8 cellular contexts compared by ENCODE assay signal in genomic region chr4:102826105-102826889, GRCh38. TPM values are rescaled to one million over a fixed set of nuclear protein-coding genes. Genes with fewer than 3 reads are reported as not detected.
DNase-seq lines count a peak whose midpoint lies in the region; ATAC-seq, FAIRE-seq and TF ChIP-seq lines count a peak whose summit lies in the region.

No MANE protein-coding gene starts in this region.

- intact Hi-C loops in HepG2 (cut with micrococcal nuclease; ENCODE audit: unreplicated experiment) (loop anchor here (2.0 to 5.0 kb wide), 3 partner anchors 64 to 324 kb away; partner anchors contain the start of genes MANBA, NFKB1 and SLC9B1), transverse colon (cut with DNase I; ENCODE audit: low total_unique reads) (loop anchor here (2.0 kb wide), 1 partner anchor 43 kb away; the partner anchor contains the start of gene CISD2)

- DNase-seq in activated T-cell treated with anti-CD3 and anti-CD28 coated beads for 4 hours (peak; percentile 63), adipocyte (ENCODE audit: low read depth) (no peak), HepG2 (ENCODE audit: low spot score) (no peak), transverse colon (no peak), HEK293T (ENCODE audit: extremely low spot score) (no peak), NCI-H524 (lab: John Stamatoyannopoulos, UW) (no peak)
- no peak for DNase-seq in activated T-cell treated with anti-CD3 and anti-CD28 coated beads, Interleukin-2, amount 50 U/mL, for 72 hours

- H3K27me3 ChIP-seq in adipocyte (replicated peaks; ENCODE audit: control insufficient read depth, insufficient read depth, low read length) = no peaks in the 10 kb centered on the region
- H3K27me3 ChIP-seq in HepG2 (ENCODE audit: control insufficient read depth in 1 of 2, insufficient read depth in 2 of 2, low read length in 2 of 2) = peaks cover 0 to 2% of the 10 kb centered on the region in 2 experiments; a peak in 1 of 5 replicates
- no peaks in the 10 kb centered on the region for H3K27me3 ChIP-seq in transverse colon

- H3K4me3 ChIP-seq in adipocyte (ENCODE audit: low read length) (peak overlapping the region; percentile 93), HepG2 (replicated peaks in 1 of 3; ENCODE audit: insufficient read depth in 1 of 3, low read depth in 2 of 3, low read length in 3 of 3) (peak overlapping the region; percentile 92 to 97 (median 95)), transverse colon (peak overlapping the region; percentile 86 to 98 (median 95))

- H3K4me1 ChIP-seq in adipocyte (ENCODE audit: control insufficient read depth, insufficient read depth, low read length) = peaks cover 39% of the 10 kb centered on the region
- peaks cover 46% of the 10 kb centered on the region for H3K4me1 ChIP-seq in HepG2 (ENCODE audit: insufficient read depth, low read length)
- peaks cover 14 to 48% (median 42%) of the 10 kb centered on the region in 4 donors for H3K4me1 ChIP-seq in transverse colon

- WGBS in HepG2 (ENCODE audit: low lambda C conversion rate) = 2% methylated on average over 35 of the region's 38 CpGs
- 0 to 1% methylated on average over 11 to 38 of the region's 38 CpGs for WGBS in transverse colon (ENCODE audit: low coverage in 1 of 2), 2 donors

- POLR2A ChIA-PET in HepG2 (lab: Yijun Ruan, JAX) (interaction anchor here (0.7 to 3.4 kb wide), 14 partner anchors 8 to 384 kb away, joined by 3 to 121 read pairs (median 10); partner anchors contain the start of genes CISD2 and MANBA), HEK293T (lab: Yijun Ruan, JAX) (interaction anchor here (1.0 to 5.7 kb wide), 12 partner anchors 9 to 301 kb away, joined by 3 to 75 read pairs (median 6); partner anchors contain the start of genes CISD2, MANBA and SLC9B2)

- TF ChIP-seq CTCF in HepG2 (CRISPR knock-in tag; IDR thresholded peaks at IDR 0.05) (no peak), transverse colon (IDR thresholded peaks at IDR 0.05) (peak in 1 of 5 experiments; percentile 1)

- BruUV-seq in HepG2 (replicated peaks; lab: Mats Ljungman, UMichigan) = TSS peak; percentile 42

- no peak for TF ChIP-seq EP300 in HepG2 (IDR thresholded peaks at IDR 0.05; ENCODE audit: low read depth in 2 of 2, low read length in 2 of 2)
- no peak for TF ChIP-seq EP300 in HepG2 (CRISPR knock-in tag; IDR thresholded peaks at IDR 0.05; ENCODE audit: borderline replicate concordance)
- no peak for TF ChIP-seq EP300 in transverse colon (IDR thresholded peaks at IDR 0.05; ENCODE audit: low read depth)

- TF ChIP-seq POLR2A in HepG2 (IDR thresholded peaks at IDR 0.05; ENCODE audit: insufficient read depth in 1 of 2, low read depth in 2 of 2, low read length in 2 of 2) = no peak
- no peak for TF ChIP-seq POLR2A in transverse colon (IDR thresholded peaks at IDR 0.05)

- peak overlapping the region; percentile 97 for H3K27ac ChIP-seq in HepG2 (ENCODE audit: extremely low read length, insufficient read depth, low read length)
- peak overlapping the region; percentile 99 to 100 (median 100) for H3K27ac ChIP-seq in transverse colon

- in situ Hi-C loops in HepG2 (cut with HindIII; ENCODE audit: extremely low pct_ligation_motif_present, low pct_unique_long_range_greater_than_20kb) = loop anchor here (5.0 kb wide), 1 partner anchor 41 kb away; the partner anchor contains the start of gene CISD2
- in situ Hi-C loops in transverse colon (cut with MboI; ENCODE audit: low pct_ligation_motif_present in 1 of 4, low pct_unique_long_range_greater_than_20kb in 1 of 4, low sequenced_read_pairs in 3 of 4) = loop anchor here in 1 of 4 donors (25.0 kb wide), 1 partner anchor 186 kb away; the partner anchor contains the start of gene SLC9B1

- peak overlapping the region; percentile 78 for H3K4me2 ChIP-seq in HepG2 (ENCODE audit: low read depth, low read length)

- no peak overlapping the region for H3K27ac Mint-ChIP-seq in activated T-cell treated with anti-CD3 and anti-CD28 coated beads, Interleukin-2, amount 50 U/mL, for 72 hours

- H3K36me3 Mint-ChIP-seq in activated T-cell treated with anti-CD3 and anti-CD28 coated beads, Interleukin-2, amount 50 U/mL, for 72 hours (ENCODE audit: insufficient read depth in 2 of 2) = peaks cover 3 to 19% of the 10 kb centered on the region in 2 donors

- no peak for TF ChIP-seq RAD21 in HepG2 (CRISPR knock-in tag; IDR thresholded peaks at IDR 0.05)

- H3K9me3 ChIP-seq in adipocyte (ENCODE audit: control insufficient read depth, low read length) (no peaks in the 10 kb centered on the region), HepG2 (ENCODE audit: low read length) (no peaks in the 10 kb centered on the region), transverse colon (no peaks in the 10 kb centered on the region)

- H3K36me3 ChIP-seq in adipocyte (ENCODE audit: control insufficient read depth, insufficient read depth, low read length, severe bottlenecking) (no peaks in the 10 kb centered on the region), HepG2 (replicated peaks in 1 of 2; ENCODE audit: control insufficient read depth in 1 of 2, insufficient read depth in 2 of 2, low read length in 2 of 2) (peaks cover 0 to 11% of the 10 kb centered on the region in 2 experiments; a peak in 2 of 5 replicates), transverse colon (no peaks in the 10 kb centered on the region)

- peaks cover 36% of the 10 kb centered on the region for H3K4me1 Mint-ChIP-seq in activated T-cell treated with anti-CD3 and anti-CD28 coated beads, Interleukin-2, amount 50 U/mL, for 72 hours (ENCODE audit: low read depth)

- CTCF ChIA-PET in HepG2 (lab: Yijun Ruan, JAX; ENCODE audit: low intra/inter-chr PET ratio, low total read pairs) = no interaction called here
- CTCF ChIA-PET in HEK293T (lab: Yijun Ruan, JAX) = no interaction called here

- ATAC-seq in activated T-cell treated with anti-CD3 and anti-CD28 coated beads, Interleukin-2, amount 50 U/mL, for 72 hours (replicated peaks in 1 of 2) = no peak
- no peak for ATAC-seq in HepG2
- ATAC-seq in GM18907 (IDR thresholded peaks at IDR 0.05; ENCODE audit: unreplicated experiment) = no peak

- H3K9ac ChIP-seq in adipocyte (ENCODE audit: low read length) (peak overlapping the region; percentile 94), HepG2 (ENCODE audit: insufficient read depth, low read depth, low read length) (peak overlapping the region; percentile 98)

- peaks cover 52% of the 10 kb centered on the region for H4K20me1 ChIP-seq in HepG2 (ENCODE audit: insufficient read depth, low read length)

- H3K79me2 ChIP-seq in HepG2 (ENCODE audit: insufficient read depth, low read length) = peaks cover 67% of the 10 kb centered on the region

- H2AFZ ChIP-seq in HepG2 (ENCODE audit: low read length) = no peak overlapping the region

- FAIRE-seq in HepG2 (lab: Jason Lieb, UNC) = no peak

- no peaks in the 10 kb centered on the region for H3K9me3 Mint-ChIP-seq in activated T-cell treated with anti-CD3 and anti-CD28 coated beads, Interleukin-2, amount 50 U/mL, for 72 hours

- H3K4me3 Mint-ChIP-seq in activated T-cell treated with anti-CD3 and anti-CD28 coated beads, Interleukin-2, amount 50 U/mL, for 72 hours = no peak overlapping the region

- no peaks in the 10 kb centered on the region for H3K27me3 Mint-ChIP-seq in activated T-cell treated with anti-CD3 and anti-CD28 coated beads, Interleukin-2, amount 50 U/mL, for 72 hours (ENCODE audit: low read depth)

RNA-seq across cellular contexts. Expression of gene UBE2D3, which starts 1.1 kb away (rescaled TPM):
- total RNA-seq in activated T-cell treated with anti-CD3 and anti-CD28 coated beads, Interleukin-2, amount 50 U/mL, for 72 hours = 100 to 1,000 TPM; 460 to 481 TPM
- total RNA-seq in HepG2 (2016; rRNA removed; fragmentation: Illumina TruSeq; extraction: Trizol) = 224 and 265 TPM in 2 replicates
- total RNA-seq in HepG2 (2016; cell fraction: cytosol; rRNA removed; fragmentation: Illumina TruSeq; extraction: Trizol; ENCODE audit: low read depth) = 200 and 234 TPM in 2 replicates
- total RNA-seq in HepG2 (2016; cell fraction: insoluble cytoplasmic fraction; rRNA removed; fragmentation: Illumina TruSeq; extraction: Trizol) = 227 and 267 TPM in 2 replicates
- total RNA-seq in HepG2 (2016; cell fraction: membrane; rRNA removed; fragmentation: Illumina TruSeq; extraction: Trizol) = 313 and 352 TPM in 2 replicates
- total RNA-seq in HepG2 (2016; cell fraction: nucleus; rRNA removed; fragmentation: Illumina TruSeq; extraction: Trizol) = 161 and 168 TPM in 2 replicates
- polyA plus RNA-seq in HepG2 (2011; rRNA removed) = 217 and 293 TPM in 2 replicates
- polyA plus RNA-seq in HepG2 (2011; cell fraction: cytosol; rRNA removed) = 183 and 224 TPM in 2 replicates
- 279 and 296 TPM in 2 replicates for polyA plus RNA-seq in HepG2 (2011; cell fraction: nucleus; rRNA removed)
- 192 and 199 TPM in 2 replicates for polyA plus RNA-seq in HepG2 (2012)
- 303 and 369 TPM in 2 replicates for polyA plus RNA-seq in HepG2 (2016; cell fraction: cytosol; fragmentation: Illumina TruSeq; extraction: Trizol; ENCODE audit: low read depth)
- polyA plus RNA-seq in HepG2 (2016; cell fraction: insoluble cytoplasmic fraction; fragmentation: Illumina TruSeq; extraction: Trizol; ENCODE audit: low read depth) = 331 and 333 TPM in 2 replicates
- 340 and 387 TPM in 2 replicates for polyA plus RNA-seq in HepG2 (2016; cell fraction: membrane; fragmentation: Illumina TruSeq; extraction: Trizol; ENCODE audit: low read depth)
- polyA plus RNA-seq in HepG2 (2016; cell fraction: nucleus; fragmentation: Illumina TruSeq; extraction: Trizol; ENCODE audit: insufficient read depth, low read depth) = 220 and 222 TPM in 2 replicates
- polyA minus RNA-seq in HepG2 (2011; rRNA and poly(A)+ RNA removed; ENCODE audit: low replicate concordance) = 111 and 172 TPM in 2 replicates
- 129 and 148 TPM in 2 replicates for polyA minus RNA-seq in HepG2 (2011; cell fraction: cytosol; rRNA and poly(A)+ RNA removed)
- 307 and 340 TPM in 2 replicates for polyA minus RNA-seq in HepG2 (2011; cell fraction: nucleus; rRNA and poly(A)+ RNA removed)
- 100 to 1,000 TPM; 154 to 316 (median 267) TPM for total RNA-seq in transverse colon

RNA-seq across cellular contexts. Expression of gene CISD2, which starts 42.5 kb away (rescaled TPM):
- total RNA-seq in activated T-cell treated with anti-CD3 and anti-CD28 coated beads, Interleukin-2, amount 50 U/mL, for 72 hours = 10 to 100 TPM; 36.3 to 38.4 TPM
- 35.5 and 37.7 TPM in 2 replicates for total RNA-seq in HepG2 (2016; rRNA removed; fragmentation: Illumina TruSeq; extraction: Trizol)
- 44.0 and 52.2 TPM in 2 replicates for total RNA-seq in HepG2 (2016; cell fraction: cytosol; rRNA removed; fragmentation: Illumina TruSeq; extraction: Trizol; ENCODE audit: low read depth)
- 36.2 and 41.7 TPM in 2 replicates for total RNA-seq in HepG2 (2016; cell fraction: insoluble cytoplasmic fraction; rRNA removed; fragmentation: Illumina TruSeq; extraction: Trizol)
- 50.6 and 52.5 TPM in 2 replicates for total RNA-seq in HepG2 (2016; cell fraction: membrane; rRNA removed; fragmentation: Illumina TruSeq; extraction: Trizol)
- 19.8 and 23.3 TPM in 2 replicates for total RNA-seq in HepG2 (2016; cell fraction: nucleus; rRNA removed; fragmentation: Illumina TruSeq; extraction: Trizol)
- 23.4 and 24.5 TPM in 2 replicates for polyA plus RNA-seq in HepG2 (2011; rRNA removed)
- polyA plus RNA-seq in HepG2 (2011; cell fraction: cytosol; rRNA removed) = 12.7 and 14.1 TPM in 2 replicates
- polyA plus RNA-seq in HepG2 (2011; cell fraction: nucleus; rRNA removed) = 3.9 and 5.2 TPM in 2 replicates
- polyA plus RNA-seq in HepG2 (2012) = 40.0 and 43.1 TPM in 2 replicates
- 65.0 and 79.1 TPM in 2 replicates for polyA plus RNA-seq in HepG2 (2016; cell fraction: cytosol; fragmentation: Illumina TruSeq; extraction: Trizol; ENCODE audit: low read depth)
- 46.6 and 50.9 TPM in 2 replicates for polyA plus RNA-seq in HepG2 (2016; cell fraction: insoluble cytoplasmic fraction; fragmentation: Illumina TruSeq; extraction: Trizol; ENCODE audit: low read depth)
- polyA plus RNA-seq in HepG2 (2016; cell fraction: membrane; fragmentation: Illumina TruSeq; extraction: Trizol; ENCODE audit: low read depth) = 52.5 and 57.2 TPM in 2 replicates
- 52.6 and 60.4 TPM in 2 replicates for polyA plus RNA-seq in HepG2 (2016; cell fraction: nucleus; fragmentation: Illumina TruSeq; extraction: Trizol; ENCODE audit: insufficient read depth, low read depth)
- 25.6 and 28.4 TPM in 2 replicates for polyA minus RNA-seq in HepG2 (2011; rRNA and poly(A)+ RNA removed; ENCODE audit: low replicate concordance)
- 13.2 and 14.0 TPM in 2 replicates for polyA minus RNA-seq in HepG2 (2011; cell fraction: cytosol; rRNA and poly(A)+ RNA removed)
- polyA minus RNA-seq in HepG2 (2011; cell fraction: nucleus; rRNA and poly(A)+ RNA removed) = 5.6 and 6.4 TPM in 2 replicates
- total RNA-seq in transverse colon = 10 to 100 TPM in 2 of 4 donors, 1 to 10 TPM in 2; 1.2 to 13.9 (median 10.8) TPM
